Comparison of ENCODE assay signal across 2 cellular contexts in genomic region chr2:9001778-9002177, GRCh38.
TF ChIP-seq lines count a peak whose summit lies in the region.

No MANE protein-coding gene starts in this region.

TF ChIP-seq in A549, 52 proteins besides CTCF, POLR2A, EP300 and RAD21 (continued from another document):
- TF ChIP-seq REST (IDR thresholded peaks at IDR 0.05), result no peak
- no peak for TF ChIP-seq RARB (CRISPR knock-in tag; IDR thresholded peaks at IDR 0.05)
- TF ChIP-seq CBX2 (IDR thresholded peaks at IDR 0.05; ENCODE audit: borderline replicate concordance, low read depth), result no peak
- TF ChIP-seq EHF (CRISPR knock-in tag; IDR thresholded peaks at IDR 0.05), result no peak
- TF ChIP-seq HMGXB4 (CRISPR knock-in tag; IDR thresholded peaks at IDR 0.05; ENCODE audit: borderline replicate concordance), result no peak
- no peak for TF ChIP-seq MYC (IDR thresholded peaks at IDR 0.05; ENCODE audit: borderline replicate concordance, low read length)
- no peak for TF ChIP-seq FOSL2 (IDR thresholded peaks at IDR 0.05)
- TF ChIP-seq FOSL2 (CRISPR knock-in tag; IDR thresholded peaks at IDR 0.05), result no peak
- TF ChIP-seq USF2 (IDR thresholded peaks at IDR 0.05), result no peak

TF ChIP-seq in HCT116, 20 proteins besides CTCF, POLR2A, EP300 and RAD21 (continued from another document):
- TF ChIP-seq ZNF274 (IDR thresholded peaks at IDR 0.05; ENCODE audit: low read depth, low read length) (no peak), EGR1 (IDR thresholded peaks at IDR 0.05; ENCODE audit: low read depth) (no peak), CEBPB (IDR thresholded peaks at IDR 0.05; ENCODE audit: low read depth) (no peak), ELF1 (IDR thresholded peaks at IDR 0.05; ENCODE audit: borderline replicate concordance, low read depth) (no peak), REST (IDR thresholded peaks at IDR 0.05; ENCODE audit: low read depth) (no peak), JUND (IDR thresholded peaks at IDR 0.05) (no peak), EZH2 (IDR thresholded peaks at IDR 0.05) (no peak), POLR2AphosphoS5 (IDR thresholded peaks at IDR 0.05; ENCODE audit: low read depth, low read length) (no peak), EZH2phosphoT487 (IDR thresholded peaks at IDR 0.05; ENCODE audit: borderline replicate concordance) (no peak), ZFX (IDR thresholded peaks at IDR 0.05) (no peak)
